In genomic region chr17:57563968-57564367, GRCh38 we compare ENCODE assay signal across 14 cellular contexts.
DNase-seq lines count a peak whose midpoint lies in the region; ATAC-seq and TF ChIP-seq lines count a peak whose summit lies in the region.
"Had no signal": no experiment of that assay in that cellular context is flagged by ENCODE, and none has a peak within 500 bp of the region (broad histone marks: within the 10 kb centered on the region; RNA-seq: fewer than 3 reads in every experiment).

No MANE protein-coding gene starts in this region.

- DNase-seq in BE2C (peak; percentile 75), G401 (ENCODE audit: low spot score) (peak; percentile 96), NCI-H524 (lab: John Stamatoyannopoulos, UW) (peak; percentile 99 to 100), left colon (no peak), putamen (ENCODE audit: low spot score) (no peak), Karpas-422 (no peak), 8988T (no peak), superior temporal gyrus (ENCODE audit: extremely low spot score) (no peak)
- DNase-seq: activated effector memory CD4-positive, alpha-beta T cell treated with anti-CD3 and anti-CD28 coated beads, Interleukin-2, amount 50 U/mL, for 16 hours; GDM1; NCI-H510A treated with DMSO at 0.1 percent for 48 hours had no signal

- H3K36me3 ChIP-seq in BE2C (no peaks in the 10 kb centered on the region), Karpas-422 (ENCODE audit: insufficient read depth, low read length) (no peaks in the 10 kb centered on the region)
- H3K36me3 ChIP-seq: esophagus muscularis mucosa had no signal

- no peak overlapping the region for H3K27ac ChIP-seq in Karpas-422 (ENCODE audit: low read length)
- H3K27ac ChIP-seq: esophagus muscularis mucosa, parathyroid adenoma had no signal

- intact Hi-C loops in left colon (cut with DNase I, micrococcal nuclease), result no loop called here

- no peak for TF ChIP-seq CTCF in BE2C (IDR thresholded peaks at IDR 0.05; ENCODE audit: low read depth, low read length)

- H3K27me3 ChIP-seq in BE2C, result no peaks in the 10 kb centered on the region
- H3K27me3 ChIP-seq in Karpas-422 (ENCODE audit: low read length), result no peaks in the 10 kb centered on the region
- H3K27me3 ChIP-seq: esophagus muscularis mucosa had no signal

- no peak overlapping the region for H3K4me2 ChIP-seq in Karpas-422 (ENCODE audit: low read depth, low read length, poor library complexity, severe bottlenecking)

- H2AFZ ChIP-seq in Karpas-422 (ENCODE audit: low read length), result no peak overlapping the region
- H2AFZ ChIP-seq: parathyroid adenoma had no signal

- H4K20me1 ChIP-seq in Karpas-422 (ENCODE audit: insufficient read depth, low read depth, low read length), result no peaks in the 10 kb centered on the region

- H3K4me1 ChIP-seq in BE2C (peaks cover 64% of the 10 kb centered on the region), Karpas-422 (ENCODE audit: low read length) (no peaks in the 10 kb centered on the region)
- H3K4me1 ChIP-seq: esophagus muscularis mucosa had no signal

- H3K9me3 ChIP-seq in BE2C, result no peaks in the 10 kb centered on the region
- no peaks in the 10 kb centered on the region for H3K9me3 ChIP-seq in Karpas-422 (ENCODE audit: low read length)
- H3K9me3 ChIP-seq: esophagus muscularis mucosa had no signal

- in situ Hi-C loops in G401 (cut with HindIII; ENCODE audit: low sequenced_read_pairs), result no loop called here

- H3K79me2 ChIP-seq in Karpas-422 (ENCODE audit: low read length), result peaks cover 64% of the 10 kb centered on the region

- H3K4me3 ChIP-seq in BE2C (ENCODE audit: low read depth, low read length) (no peak overlapping the region), Karpas-422 (ENCODE audit: low read length) (no peak overlapping the region)
- H3K4me3 ChIP-seq: esophagus muscularis mucosa had no signal

- no peaks in the 10 kb centered on the region for H3K9me2 ChIP-seq in Karpas-422 (replicated peaks; ENCODE audit: insufficient read depth, low read length)

- ATAC-seq in left colon, result peak; percentile 54
- ATAC-seq: activated CD4-positive, CD25-positive, alpha-beta regulatory T cell treated with anti-CD3 and anti-CD28 coated beads, Interleukin-2, amount 50 U/mL, for 24 hours had no signal

- H3K9ac ChIP-seq in Karpas-422 (ENCODE audit: low read length), result no peak overlapping the region
- H3K9ac ChIP-seq: parathyroid adenoma had no signal

Comparison
In these comparisons a context has a peak if more than half of its experiments do, and no peak if none do; other contexts are left out.
1. DNase-seq: peak in BE2C (single experiment), G401 (single experiment) and NCI-H524 (2 of 2); none in left colon (0 of 2), putamen (single experiment), Karpas-422 (single experiment), 8988T (single experiment) and superior temporal gyrus (single experiment).